In genomic region chr2:130371723-130372054, GRCh38 we compare ENCODE assay signal across 8 cellular contexts. TPM values are rescaled to one million over a fixed set of nuclear protein-coding genes. Genes with fewer than 3 reads are reported as not detected.
DNase-seq lines count a peak whose midpoint lies in the region; ATAC-seq, FAIRE-seq and TF ChIP-seq lines count a peak whose summit lies in the region.

No MANE protein-coding gene starts in this region.

- FAIRE-seq in A549 (lab: Jason Lieb, UNC) = no peak

- 35% methylated on average over 18 of the region's 18 CpGs for WGBS in A549 (ENCODE audit: missing lambda C conversion rate)

- H3K27ac ChIP-seq in A549 = peak overlapping the region; percentile 97 to 98

- TF ChIP-seq RAD21 in A549 (conservative IDR thresholded peaks at IDR 0.05 in 1 of 2, IDR thresholded peaks at IDR 0.05 in 1 of 2) = no peak

- peaks cover 24% of the 10 kb centered on the region for H3K4me1 ChIP-seq in A549

- H3K27me3 Mint-ChIP-seq in T-cell = no peaks in the 10 kb centered on the region
- H3K27me3 Mint-ChIP-seq in progenitor cell of endocrine pancreas = peaks cover 3% of the 10 kb centered on the region

- POLR2A ChIA-PET in A549 (lab: Yijun Ruan, JAX) = no interaction called here
- POLR2A ChIA-PET in T-cell (lab: Charles Lee) = interaction anchor here in 1 of 2 donors (0.7 kb wide), 1 partner anchor 39 kb away, joined by 3 read pairs; no protein-coding TSS in a partner anchor

- H3K9me3 Mint-ChIP-seq in T-cell = no peaks in the 10 kb centered on the region
- H3K9me3 Mint-ChIP-seq in progenitor cell of endocrine pancreas (ENCODE audit: low read depth) = no peaks in the 10 kb centered on the region

- no peak for TF ChIP-seq CTCF in A549 (IDR thresholded peaks at IDR 0.05)
- no peak for TF ChIP-seq CTCF in fibroblast of the aortic adventitia (IDR thresholded peaks at IDR 0.05; ENCODE audit: insufficient read depth, low read length)
- TF ChIP-seq CTCF in progenitor cell of endocrine pancreas (IDR thresholded peaks at IDR 0.05; ENCODE audit: unreplicated experiment) = no peak

- H3K4me3 Mint-ChIP-seq in T-cell (peak overlapping the region; percentile 89 to 91 (median 91)), progenitor cell of endocrine pancreas (ENCODE audit: low read depth) (peak overlapping the region; percentile 84)

- H3K36me3 Mint-ChIP-seq in T-cell (peaks cover 24% of the 10 kb centered on the region), progenitor cell of endocrine pancreas (ENCODE audit: insufficient read depth) (peaks cover 9% of the 10 kb centered on the region)

- no peaks in the 10 kb centered on the region for H3K9me3 ChIP-seq in A549

- H3K4me3 ChIP-seq in A549 (peak overlapping the region; percentile 72), fibroblast of the aortic adventitia (ENCODE audit: low read depth, low read length) (peak overlapping the region; percentile 96)

- no peak for TF ChIP-seq POLR2A in A549 (IDR thresholded peaks at IDR 0.05; ENCODE audit: low read length)

- CTCF ChIA-PET in A549 (lab: Yijun Ruan, JAX) (interaction anchor here (1.2 kb wide), 1 partner anchor 9 kb away, joined by 4 read pairs; no protein-coding TSS in a partner anchor), T-cell (lab: Charles Lee) (no interaction called here)

- H3K27ac Mint-ChIP-seq in T-cell = peak overlapping the region; percentile 95 to 98
- H3K27ac Mint-ChIP-seq in progenitor cell of endocrine pancreas = peak overlapping the region; percentile 90

- DNase-seq in A549 (ENCODE audit: low read depth in 1 of 2, low spot score in 1 of 2) (peak; percentile 37 to 69), T-cell (no peak), fibroblast of the aortic adventitia (ENCODE audit: low read depth) (no peak), progenitor cell of endocrine pancreas (ENCODE audit: low spot score, unreplicated experiment) (no peak), SHP77 treated with DMSO at 0.1 percent for 48 hours (lab: John Stamatoyannopoulos, UW) (no peak)

- ATAC-seq in A549 (peak; percentile 52 to 57), GM18519 (IDR thresholded peaks at IDR 0.05; ENCODE audit: low FRiP score, unreplicated experiment) (peak; percentile 12), HG03175 (IDR thresholded peaks at IDR 0.05; ENCODE audit: unreplicated experiment) (peak; percentile 31), T-cell (replicated peaks in 1 of 4) (no peak), HG03097 (IDR thresholded peaks at IDR 0.05; ENCODE audit: low FRiP score, unreplicated experiment) (no peak)

- no peak for TF ChIP-seq EP300 in A549 (IDR thresholded peaks at IDR 0.05)

- H3K4me1 Mint-ChIP-seq in T-cell (peaks cover 59 to 63% (median 62%) of the 10 kb centered on the region in 3 donors), progenitor cell of endocrine pancreas (ENCODE audit: low read depth) (peaks cover 12% of the 10 kb centered on the region)

- H3K4me2 ChIP-seq in A549 = peak overlapping the region; percentile 85

TF ChIP-seq in A549, 52 proteins besides CTCF, POLR2A, EP300 and RAD21:
- TF ChIP-seq FOSL2 (IDR thresholded peaks at IDR 0.05) = no peak
- TF ChIP-seq FOSL2 (CRISPR knock-in tag; IDR thresholded peaks at IDR 0.05) = no peak
- TF ChIP-seq EHMT2 (IDR thresholded peaks at IDR 0.05; ENCODE audit: low read depth) = no peak
- TF ChIP-seq ATOH8 (CRISPR knock-in tag; IDR thresholded peaks at IDR 0.05; ENCODE audit: low read depth) = no peak

RNA-seq across cellular contexts. Expression of gene PTPN18, which starts 15.8 kb away (rescaled TPM):
- polyA plus RNA-seq in A549 (2011; rRNA removed) = 20.4 and 23.7 TPM in 2 replicates
- polyA plus RNA-seq in A549 (2012; cell fraction: cytosol; rRNA removed) = 25.9 and 31.9 TPM in 2 replicates
- polyA plus RNA-seq in A549 (2012; cell fraction: nucleus; rRNA removed) = 106 and 111 TPM in 2 replicates
- 19.6 to 23.1 TPM (median 20.5 TPM) in 3 replicates for polyA plus RNA-seq in A549 (2017; fragmentation: RNase III; extraction: RNeasy Plus Mini Kit Qiagen cat#74134 plus additional on column Dnase treatment)
- polyA minus RNA-seq in A549 (2011; rRNA and poly(A)+ RNA removed) = 38.5 and 41.2 TPM in 2 replicates
- total RNA-seq in T-cell = 10 to 100 TPM; 42.3 to 67.6 (median 58.2) TPM
- 22.2 and 25.8 TPM in 2 replicates for total RNA-seq in fibroblast of the aortic adventitia (ENCODE audit: low replicate concordance)
- 47.5 and 50.0 TPM in 2 replicates for total RNA-seq in progenitor cell of endocrine pancreas

RNA-seq across cellular contexts. Expression of gene IMP4, which starts 29.0 kb away (rescaled TPM):
- polyA plus RNA-seq in A549 (2011; rRNA removed) (113 and 118 TPM in 2 replicates), A549 (2017; fragmentation: RNase III; extraction: RNeasy Plus Mini Kit Qiagen cat#74134 plus additional on column Dnase treatment) (149 to 178 TPM (median 159 TPM) in 3 replicates)
- polyA plus RNA-seq in A549 (2012; cell fraction: cytosol; rRNA removed) = 471 and 473 TPM in 2 replicates
- 569 and 687 TPM in 2 replicates for polyA plus RNA-seq in A549 (2012; cell fraction: nucleus; rRNA removed)
- polyA minus RNA-seq in A549 (2011; rRNA and poly(A)+ RNA removed) = 143 and 144 TPM in 2 replicates
- total RNA-seq in T-cell (10 to 100 TPM; 70.7 to 93.7 (median 86.9) TPM), fibroblast of the aortic adventitia (ENCODE audit: low replicate concordance) (59.0 and 66.1 TPM in 2 replicates), progenitor cell of endocrine pancreas (43.0 and 44.8 TPM in 2 replicates)

Comparison
In these comparisons a context has a peak if more than half of its experiments do, and no peak if none do; other contexts are left out.
1. ATAC-seq: peak in A549 (2 of 2), GM18519 (single experiment) and HG03175 (single experiment); none in T-cell (0 of 4) and HG03097 (single experiment).
2. DNase-seq: peak in A549 (2 of 2); none in T-cell (0 of 34), fibroblast of the aortic adventitia (single experiment), progenitor cell of endocrine pancreas (single experiment) and SHP77 treated with DMSO at 0.1 percent for 48 hours (single experiment).